Comparison of ENCODE assay signal across 12 cellular contexts in the genomic region with DNA sequence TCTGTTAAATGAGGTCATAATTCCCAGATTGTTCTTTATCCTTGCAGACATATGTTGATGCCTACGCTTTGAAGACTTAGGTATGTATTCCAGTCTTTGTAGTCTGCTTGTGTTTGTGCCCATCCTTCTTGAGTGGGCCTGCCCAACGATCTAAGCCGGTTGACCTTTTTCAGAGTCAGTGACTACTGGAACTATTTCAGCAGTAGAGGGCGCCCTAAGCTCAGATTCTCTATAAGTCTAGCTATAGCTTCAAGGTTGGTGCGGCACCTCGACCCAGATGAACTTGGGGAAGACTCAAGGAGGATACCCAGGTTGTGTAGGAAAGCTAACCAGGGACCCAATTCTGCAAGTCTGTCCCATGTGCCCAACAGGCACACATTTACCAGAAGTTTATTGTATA.
DNase-seq lines count a peak whose midpoint lies in the region; ATAC-seq, FAIRE-seq and TF ChIP-seq lines count a peak whose summit lies in the region.
"Had no signal": no experiment of that assay in that cellular context is flagged by ENCODE, and none has a peak within 500 bp of the region (broad histone marks: within the 10 kb centered on the region; RNA-seq: fewer than 3 reads in every experiment).

No MANE protein-coding gene starts in this region.

- intact Hi-C loops in HepG2 (cut with micrococcal nuclease; ENCODE audit: unreplicated experiment) (loop anchor here (2.0 kb wide), 1 partner anchor 56 kb away; no protein-coding TSS in a partner anchor), tibial artery (cut with DNase I; ENCODE audit: low total_unique reads) (no loop called here)

- H3K4me1 ChIP-seq in RWPE2 (ENCODE audit: insufficient read depth, poor library complexity, severe bottlenecking) (no peaks in the 10 kb centered on the region), HepG2 (ENCODE audit: insufficient read depth, low read length) (no peaks in the 10 kb centered on the region), tibial artery (no peaks in the 10 kb centered on the region)
- H3K4me1 ChIP-seq: suprapubic skin had no signal

- H3K9me3 ChIP-seq in RWPE2 (ENCODE audit: severe bottlenecking): peaks cover 6% of the 10 kb centered on the region
- H3K9me3 ChIP-seq in HepG2 (ENCODE audit: low read length): peaks cover 22% of the 10 kb centered on the region
- peaks cover 0 to 22% (median 22%) of the 10 kb centered on the region in 3 donors for H3K9me3 ChIP-seq in tibial artery

- H3K36me3 Mint-ChIP-seq in HFFc6 (ENCODE audit: low read depth): no peaks in the 10 kb centered on the region; the same call in 1 of the 2 replicates

- TF ChIP-seq RAD21 in HepG2 (CRISPR knock-in tag; IDR thresholded peaks at IDR 0.05): no peak

- no peak overlapping the region for H2AFZ ChIP-seq in HepG2 (ENCODE audit: low read length)

- H3K27ac Mint-ChIP-seq in HFFc6: no peak overlapping the region

- peaks cover 3% of the 10 kb centered on the region; the same call in 1 of the 2 replicates for H3K27me3 Mint-ChIP-seq in HFFc6 (ENCODE audit: insufficient read depth)

- H3K27me3 ChIP-seq in RWPE2 (ENCODE audit: insufficient read depth, poor library complexity, severe bottlenecking): no peaks in the 10 kb centered on the region
- H3K27me3 ChIP-seq in HepG2 (ENCODE audit: control insufficient read depth in 1 of 2, insufficient read depth in 2 of 2, low read length in 2 of 2): no peaks in the 10 kb centered on the region
- no peaks in the 10 kb centered on the region for H3K27me3 ChIP-seq in tibial artery
- H3K27me3 ChIP-seq: suprapubic skin had no signal

- BruUV-seq in HepG2 (replicated peaks; lab: Mats Ljungman, UMichigan): no TSS peak

- FAIRE-seq in HepG2 (lab: Jason Lieb, UNC): no peak
- FAIRE-seq: A204.1 had no signal

- peak; percentile 76 for TF ChIP-seq CTCF in HFFc6 (IDR thresholded peaks at IDR 0.05)
- peak; percentile 7 for TF ChIP-seq CTCF in RWPE2 (IDR thresholded peaks at IDR 0.05; ENCODE audit: poor library complexity, severe bottlenecking)
- peak; percentile 43 for TF ChIP-seq CTCF in HepG2 (CRISPR knock-in tag; IDR thresholded peaks at IDR 0.05)
- TF ChIP-seq CTCF in tibial artery (IDR thresholded peaks at IDR 0.05): no peak

- TF ChIP-seq POLR2A in HepG2 (IDR thresholded peaks at IDR 0.05; ENCODE audit: insufficient read depth in 1 of 2, low read depth in 2 of 2, low read length in 2 of 2): no peak

- no peak overlapping the region for H3K9ac ChIP-seq in HepG2 (ENCODE audit: insufficient read depth, low read depth, low read length)

- H3K4me2 ChIP-seq in HepG2 (ENCODE audit: low read depth, low read length): no peak overlapping the region

- no peak overlapping the region for H3K4me3 ChIP-seq in RWPE2 (ENCODE audit: severe bottlenecking)
- no peak overlapping the region for H3K4me3 ChIP-seq in HepG2 (replicated peaks in 1 of 3; ENCODE audit: insufficient read depth in 1 of 3, low read depth in 2 of 3, low read length in 3 of 3)
- H3K4me3 ChIP-seq in tibial artery: no peak overlapping the region
- H3K4me3 ChIP-seq: suprapubic skin had no signal

- TF ChIP-seq EP300 in HepG2 (IDR thresholded peaks at IDR 0.05; ENCODE audit: low read depth in 2 of 2, low read length in 2 of 2) (no peak), HepG2 (CRISPR knock-in tag; IDR thresholded peaks at IDR 0.05; ENCODE audit: borderline replicate concordance) (no peak)

- no peak overlapping the region for H3K4me3 Mint-ChIP-seq in HFFc6

- CTCF ChIA-PET in HepG2 (lab: Yijun Ruan, JAX; ENCODE audit: low intra/inter-chr PET ratio, low total read pairs): interaction anchor here (2.3 kb wide), 1 partner anchor 158 kb away, joined by 8 read pairs; no protein-coding TSS in a partner anchor

- H4K20me1 ChIP-seq in HepG2 (ENCODE audit: insufficient read depth, low read length): no peaks in the 10 kb centered on the region

- H3K27ac ChIP-seq in RWPE2 (ENCODE audit: poor library complexity, severe bottlenecking) (no peak overlapping the region), HepG2 (ENCODE audit: extremely low read length, insufficient read depth, low read length) (no peak overlapping the region), tibial artery (no peak overlapping the region)
- H3K27ac ChIP-seq: suprapubic skin had no signal

- whole genome bisulfite sequencing in HepG2 (ENCODE audit: low lambda C conversion rate): 5% methylated on average over 6 of the region's 6 CpGs

- POLR2A ChIA-PET in HepG2 (lab: Yijun Ruan, JAX): no interaction called here

- no peak for ATAC-seq in RWPE2 (ENCODE audit: low read depth)
- no peak; the same call in 2 of the 3 replicates for ATAC-seq in HepG2
- ATAC-seq: left cardiac atrium had no signal

- in situ Hi-C loops in HepG2 (cut with HindIII; ENCODE audit: extremely low pct_ligation_motif_present, low pct_unique_long_range_greater_than_20kb): loop anchor here (10.0 kb wide), 1 partner anchor 158 kb away; no protein-coding TSS in a partner anchor

- DNase-seq in DMS 273 (lab: John Stamatoyannopoulos, UW; ENCODE audit: unreplicated experiment) (peak; percentile 71), DMS 273 treated with DMSO at 0.1 percent for 48 hours (lab: John Stamatoyannopoulos, UW) (no peak), HFFc6 (peak; percentile 11), RWPE2 (ENCODE audit: low spot score) (no peak), HepG2 (ENCODE audit: low spot score) (peak; percentile 21), globus pallidus (ENCODE audit: low spot score) (no peak), cortex of kidney (lab: John Stamatoyannopoulos, UW) (no peak), tibial artery (no peak)
- DNase-seq: activated CD4-positive, alpha-beta T cell treated with anti-CD3 and anti-CD28 coated beads, Interleukin-2, amount 50 U/mL, for 48 hours; left cardiac atrium had no signal

- H3K79me2 ChIP-seq in HepG2 (ENCODE audit: insufficient read depth, low read length): no peaks in the 10 kb centered on the region

- H3K9me3 Mint-ChIP-seq in HFFc6: peaks cover 4% of the 10 kb centered on the region

- H3K36me3 ChIP-seq in RWPE2 (ENCODE audit: low read depth): no peaks in the 10 kb centered on the region
- H3K36me3 ChIP-seq in HepG2 (replicated peaks in 1 of 2; ENCODE audit: control insufficient read depth in 1 of 2, insufficient read depth in 2 of 2, low read length in 2 of 2): no peaks in the 10 kb centered on the region
- H3K36me3 ChIP-seq in tibial artery: no peaks in the 10 kb centered on the region
- H3K36me3 ChIP-seq: suprapubic skin had no signal

- peaks cover 8% of the 10 kb centered on the region; the same call in 1 of the 2 replicates for H3K4me1 Mint-ChIP-seq in HFFc6 (ENCODE audit: low read depth)

TF ChIP-seq in HepG2, 621 proteins besides CTCF, POLR2A, EP300 and RAD21:
- peak; percentile 46 for TF ChIP-seq STAG1 (CRISPR knock-in tag; IDR thresholded peaks at IDR 0.05)
- TF ChIP-seq ZBTB38 (CRISPR knock-in tag; IDR thresholded peaks at IDR 0.05): no peak
- no peak for TF ChIP-seq HMG20B (CRISPR knock-in tag; conservative IDR thresholded peaks at IDR 0.05)
TF ChIP-seq in HepG2: peak in this region for 1.

Comparison
In these comparisons a context has a peak if more than half of its experiments do, and no peak if none do; other contexts are left out.
1. DNase-seq: peak in DMS 273 (single experiment), HFFc6 (single experiment) and HepG2 (single experiment); none in DMS 273 treated with DMSO at 0.1 percent for 48 hours (single experiment), RWPE2 (single experiment), globus pallidus (single experiment), cortex of kidney (single experiment) and tibial artery (0 of 2).
2. CTCF ChIP-seq: peak in HFFc6 (single experiment), RWPE2 (single experiment) and HepG2 (single experiment); none in tibial artery (0 of 2).